ENCODE assay signal across 1 cellular context in genomic region chr19:49451430-49452181, GRCh38.
TF ChIP-seq lines count a peak whose summit lies in the region.

TSS of gene PIH1D1 (minus strand) at chr19:49451814. CDS start at chr19:49451574, 240 bp downstream.

TF ChIP-seq in HepG2, 621 proteins besides CTCF, POLR2A, EP300 and RAD21 (continued from another document and continues in another):
- TF ChIP-seq HINFP (CRISPR knock-in tag; IDR thresholded peaks at IDR 0.05; ENCODE audit: low read depth), result peak; percentile 62; the same call in 1 of the 2 replicates
- TF ChIP-seq ARID5B (CRISPR knock-in tag; IDR thresholded peaks at IDR 0.05), result 0 out of 2 replicates have a peak, but pooled peaks have one; percentile 33
- TF ChIP-seq CREM (IDR thresholded peaks at IDR 0.05), result peak; percentile 88
- TF ChIP-seq CREM (CRISPR knock-in tag; IDR thresholded peaks at IDR 0.05), result no peak
- TF ChIP-seq JDP2 (CRISPR knock-in tag; IDR thresholded peaks at IDR 0.05; ENCODE audit: borderline replicate concordance), result no peak
- no peak for TF ChIP-seq TCF7 (IDR thresholded peaks at IDR 0.05; ENCODE audit: low read depth)
- no peak for TF ChIP-seq MXD1 (CRISPR knock-in tag; IDR thresholded peaks at IDR 0.05)
- no peak for TF ChIP-seq CENPBD1 (CRISPR knock-in tag; IDR thresholded peaks at IDR 0.05; ENCODE audit: borderline replicate concordance, low read depth)
- TF ChIP-seq DNMT3B (CRISPR knock-in tag; conservative IDR thresholded peaks at IDR 0.05), result 0 out of 2 replicates have a peak, but pooled peaks have one; percentile 25
- TF ChIP-seq CREB3 (CRISPR knock-in tag; IDR thresholded peaks at IDR 0.05), result no peak
- TF ChIP-seq ZNF256 (CRISPR knock-in tag; conservative IDR thresholded peaks at IDR 0.05), result no peak
- TF ChIP-seq WIZ (CRISPR knock-in tag; IDR thresholded peaks at IDR 0.05), result no peak
- TF ChIP-seq ZNF773 (CRISPR knock-in tag; IDR thresholded peaks at IDR 0.05; ENCODE audit: borderline replicate concordance), result no peak
- TF ChIP-seq MLX (CRISPR knock-in tag; IDR thresholded peaks at IDR 0.05), result no peak
- 0 out of 2 replicates have a peak, but pooled peaks have one; percentile 49 for TF ChIP-seq PRDM4 (CRISPR knock-in tag; IDR thresholded peaks at IDR 0.05; ENCODE audit: borderline replicate concordance)
- TF ChIP-seq KMT2A (CRISPR knock-in tag; IDR thresholded peaks at IDR 0.05), result peak; percentile 72
- TF ChIP-seq HNRNPL (IDR thresholded peaks at IDR 0.05; ENCODE audit: low read depth, low read length), result no peak
- peak; percentile 72 for TF ChIP-seq FOXO1 (CRISPR knock-in tag; IDR thresholded peaks at IDR 0.05)
- TF ChIP-seq HOXA5 (CRISPR knock-in tag; IDR thresholded peaks at IDR 0.05), result peak; percentile 53; the same call in 1 of the 2 replicates
- no peak for TF ChIP-seq ZNF550 (CRISPR knock-in tag; IDR thresholded peaks at IDR 0.05; ENCODE audit: borderline replicate concordance)
- no peak for TF ChIP-seq ZFP36L2 (CRISPR knock-in tag; IDR thresholded peaks at IDR 0.05)
- no peak for TF ChIP-seq RNF219 (CRISPR knock-in tag; IDR thresholded peaks at IDR 0.05)
- TF ChIP-seq POLR2AphosphoS5 (IDR thresholded peaks at IDR 0.05; ENCODE audit: low read depth, low read length), result peak; percentile 97
- TF ChIP-seq HDAC6 (IDR thresholded peaks at IDR 0.05; ENCODE audit: low read depth, low read length), result no peak
- TF ChIP-seq ZNF674 (CRISPR knock-in tag; IDR thresholded peaks at IDR 0.05; ENCODE audit: low read depth), result no peak
- TF ChIP-seq NR3C1 (CRISPR knock-in tag; IDR thresholded peaks at IDR 0.05), result no peak
- no peak for TF ChIP-seq ZSCAN20 (CRISPR knock-in tag; IDR thresholded peaks at IDR 0.05; ENCODE audit: borderline replicate concordance)
- TF ChIP-seq THAP8 (CRISPR knock-in tag; IDR thresholded peaks at IDR 0.05; ENCODE audit: borderline replicate concordance), result no peak
- TF ChIP-seq ZSCAN21 (CRISPR knock-in tag; IDR thresholded peaks at IDR 0.05; ENCODE audit: borderline replicate concordance), result no peak
- TF ChIP-seq ZMAT5 (CRISPR knock-in tag; IDR thresholded peaks at IDR 0.05; ENCODE audit: borderline replicate concordance, low read depth), result no peak
- 0 out of 2 replicates have a peak, but pooled peaks have one; percentile 35 for TF ChIP-seq PHF21A (CRISPR knock-in tag; IDR thresholded peaks at IDR 0.05)
- TF ChIP-seq GABPA (IDR thresholded peaks at IDR 0.05; ENCODE audit: low read depth, low read length), result peak; percentile 86
- TF ChIP-seq GABPA (CRISPR knock-in tag; IDR thresholded peaks at IDR 0.05; ENCODE audit: low read depth), result peak; percentile 98
- peak; percentile 29; the same call in 1 of the 2 replicates for TF ChIP-seq ZNF446 (CRISPR knock-in tag; IDR thresholded peaks at IDR 0.05)
- TF ChIP-seq KAT7 (CRISPR knock-in tag; IDR thresholded peaks at IDR 0.05; ENCODE audit: borderline replicate concordance), result peak; percentile 30; the same call in 1 of the 2 replicates
- no peak for TF ChIP-seq FLYWCH1 (CRISPR knock-in tag; IDR thresholded peaks at IDR 0.05)
- no peak for TF ChIP-seq CENPX (CRISPR knock-in tag; IDR thresholded peaks at IDR 0.05)
- TF ChIP-seq PRDM15 (CRISPR knock-in tag; IDR thresholded peaks at IDR 0.05), result no peak
- no peak for TF ChIP-seq STAG1 (CRISPR knock-in tag; IDR thresholded peaks at IDR 0.05)
- TF ChIP-seq FOXA1 (IDR thresholded peaks at IDR 0.05), result peak; percentile 69; the same call in 1 of the 2 replicates
- peak; percentile 97 for TF ChIP-seq FOXA1 (CRISPR knock-in tag; IDR thresholded peaks at IDR 0.05)
- no peak for TF ChIP-seq MBNL3 (CRISPR knock-in tag; conservative IDR thresholded peaks at IDR 0.05)
- no peak for TF ChIP-seq ZBTB42 (CRISPR knock-in tag; IDR thresholded peaks at IDR 0.05)
- no peak for TF ChIP-seq SETDB1 (CRISPR knock-in tag; IDR thresholded peaks at IDR 0.05; ENCODE audit: borderline replicate concordance)
- TF ChIP-seq THAP11 (CRISPR knock-in tag; IDR thresholded peaks at IDR 0.05), result peak; percentile 94
